ENCODE assay signal across 13 cellular contexts in genomic region chr9:98794802-98795201, GRCh38. TPM values are rescaled to one million over a fixed set of nuclear protein-coding genes. Genes with fewer than 3 reads are reported as not detected.
DNase-seq lines count a peak whose midpoint lies in the region; ATAC-seq, FAIRE-seq and TF ChIP-seq lines count a peak whose summit lies in the region.
"Had no signal": no experiment of that assay in that cellular context is flagged by ENCODE, and none has a peak within 500 bp of the region (broad histone marks: within the 10 kb centered on the region; RNA-seq: fewer than 3 reads in every experiment).

No MANE protein-coding gene starts in this region.

- peaks cover 2% of the 10 kb centered on the region; the same call in 1 of the 2 replicates for H3K36me3 ChIP-seq in H7 (replicated peaks; ENCODE audit: control insufficient read depth, insufficient read depth, low read length)

- CTCF ChIA-PET in A549 (lab: Yijun Ruan, JAX) = interaction anchor here (0.6 to 10.9 kb wide), 5 partner anchors 12 to 479 kb away, joined by 3 to 146 read pairs (median 7); partner anchors contain the start of gene GALNT12

- H3K27me3 Mint-ChIP-seq in activated naive CD8-positive, alpha-beta T cell treated with anti-CD3 and anti-CD28 coated beads for 36 hours = no peaks in the 10 kb centered on the region
- H3K27me3 Mint-ChIP-seq in memory B cell = no peaks in the 10 kb centered on the region

- TF ChIP-seq EP300 in A549 (IDR thresholded peaks at IDR 0.05) = no peak

- WGBS in A549 (ENCODE audit: missing lambda C conversion rate) = 92% methylated on average over 3 of the region's 3 CpGs

- ATAC-seq in A549 (no peak), memory B cell (ENCODE audit: low read depth) (no peak), GM21447 (IDR thresholded peaks at IDR 0.05; ENCODE audit: unreplicated experiment) (no peak)

- TF ChIP-seq RAD21 in A549 (conservative IDR thresholded peaks at IDR 0.05 in 1 of 2, IDR thresholded peaks at IDR 0.05 in 1 of 2) = no peak

- H3K4me1 Mint-ChIP-seq in activated naive CD8-positive, alpha-beta T cell treated with anti-CD3 and anti-CD28 coated beads for 36 hours = peaks cover 35% of the 10 kb centered on the region
- peaks cover 21% of the 10 kb centered on the region for H3K4me1 Mint-ChIP-seq in memory B cell

- no peak for TF ChIP-seq POLR2A in A549 (IDR thresholded peaks at IDR 0.05; ENCODE audit: low read length)

- FAIRE-seq in A549 (lab: Jason Lieb, UNC) = no peak
- FAIRE-seq: GM12891 had no signal

- H3K27ac ChIP-seq in A549 = no peak overlapping the region
- H3K27ac ChIP-seq: parathyroid adenoma had no signal

- H3K4me3 ChIP-seq in A549 (no peak overlapping the region), H7 (ENCODE audit: insufficient read depth, low read depth, low read length) (no peak overlapping the region)

- peaks cover 15% of the 10 kb centered on the region for H3K36me3 Mint-ChIP-seq in activated naive CD8-positive, alpha-beta T cell treated with anti-CD3 and anti-CD28 coated beads for 36 hours
- H3K36me3 Mint-ChIP-seq in memory B cell = no peaks in the 10 kb centered on the region

- peaks cover 24% of the 10 kb centered on the region for H3K4me1 ChIP-seq in A549

- H3K27me3 ChIP-seq in H7 (ENCODE audit: control insufficient read depth, insufficient read depth, low read length) = peaks cover 4% of the 10 kb centered on the region; the same call in 1 of the 2 replicates

- peak overlapping the region; percentile 81 for H3K4me3 Mint-ChIP-seq in activated naive CD8-positive, alpha-beta T cell treated with anti-CD3 and anti-CD28 coated beads for 36 hours
- peak overlapping the region; percentile 30 for H3K4me3 Mint-ChIP-seq in memory B cell

- DNase-seq in A549 (ENCODE audit: low read depth in 1 of 2, low spot score in 1 of 2) = no peak
- peak; percentile 7 for DNase-seq in H7
- DNase-seq in activated naive CD8-positive, alpha-beta T cell treated with anti-CD3 and anti-CD28 coated beads for 36 hours = no peak
- DNase-seq in memory B cell (ENCODE audit: low spot score in 2 of 2) = no peak
- DNase-seq in NCI-H510A (lab: John Stamatoyannopoulos, UW) = no peak
- DNase-seq in activated CD4-positive, CD25-positive, alpha-beta regulatory T cell treated with anti-CD3 and anti-CD28 coated beads, Interleukin-2, amount 50 U/mL, for 72 hours = no peak
- no peak for DNase-seq in midbrain (lab: John Stamatoyannopoulos, UW)
- DNase-seq: cortex of kidney, NCI-H345, SHP77 treated with DMSO at 0.1 percent for 48 hours had no signal

- peaks cover 16% of the 10 kb centered on the region for H3K9me3 ChIP-seq in A549

- POLR2A ChIA-PET in A549 (lab: Yijun Ruan, JAX) = no interaction called here

- H3K4me2 ChIP-seq in A549 = peak overlapping the region; percentile 90

- no peak overlapping the region for H3K27ac Mint-ChIP-seq in activated naive CD8-positive, alpha-beta T cell treated with anti-CD3 and anti-CD28 coated beads for 36 hours
- no peak overlapping the region for H3K27ac Mint-ChIP-seq in memory B cell

- H3K9me3 Mint-ChIP-seq in activated naive CD8-positive, alpha-beta T cell treated with anti-CD3 and anti-CD28 coated beads for 36 hours = peaks cover 12% of the 10 kb centered on the region
- H3K9me3 Mint-ChIP-seq in memory B cell = peaks cover 1% of the 10 kb centered on the region

- no peak for TF ChIP-seq CTCF in A549 (IDR thresholded peaks at IDR 0.05)

TF ChIP-seq in A549, 52 proteins besides CTCF, POLR2A, EP300 and RAD21:
- TF ChIP-seq, protein P1, sequence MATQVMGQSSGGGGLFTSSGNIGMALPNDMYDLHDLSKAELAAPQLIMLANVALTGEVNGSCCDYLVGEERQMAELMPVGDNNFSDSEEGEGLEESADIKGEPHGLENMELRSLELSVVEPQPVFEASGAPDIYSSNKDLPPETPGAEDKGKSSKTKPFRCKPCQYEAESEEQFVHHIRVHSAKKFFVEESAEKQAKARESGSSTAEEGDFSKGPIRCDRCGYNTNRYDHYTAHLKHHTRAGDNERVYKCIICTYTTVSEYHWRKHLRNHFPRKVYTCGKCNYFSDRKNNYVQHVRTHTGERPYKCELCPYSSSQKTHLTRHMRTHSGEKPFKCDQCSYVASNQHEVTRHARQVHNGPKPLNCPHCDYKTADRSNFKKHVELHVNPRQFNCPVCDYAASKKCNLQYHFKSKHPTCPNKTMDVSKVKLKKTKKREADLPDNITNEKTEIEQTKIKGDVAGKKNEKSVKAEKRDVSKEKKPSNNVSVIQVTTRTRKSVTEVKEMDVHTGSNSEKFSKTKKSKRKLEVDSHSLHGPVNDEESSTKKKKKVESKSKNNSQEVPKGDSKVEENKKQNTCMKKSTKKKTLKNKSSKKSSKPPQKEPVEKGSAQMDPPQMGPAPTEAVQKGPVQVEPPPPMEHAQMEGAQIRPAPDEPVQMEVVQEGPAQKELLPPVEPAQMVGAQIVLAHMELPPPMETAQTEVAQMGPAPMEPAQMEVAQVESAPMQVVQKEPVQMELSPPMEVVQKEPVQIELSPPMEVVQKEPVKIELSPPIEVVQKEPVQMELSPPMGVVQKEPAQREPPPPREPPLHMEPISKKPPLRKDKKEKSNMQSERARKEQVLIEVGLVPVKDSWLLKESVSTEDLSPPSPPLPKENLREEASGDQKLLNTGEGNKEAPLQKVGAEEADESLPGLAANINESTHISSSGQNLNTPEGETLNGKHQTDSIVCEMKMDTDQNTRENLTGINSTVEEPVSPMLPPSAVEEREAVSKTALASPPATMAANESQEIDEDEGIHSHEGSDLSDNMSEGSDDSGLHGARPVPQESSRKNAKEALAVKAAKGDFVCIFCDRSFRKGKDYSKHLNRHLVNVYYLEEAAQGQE (IDR thresholded peaks at IDR 0.05) = no peak
- TF ChIP-seq NR3C1 (IDR thresholded peaks at IDR 0.05) = no peak
- TF ChIP-seq, protein P2, sequence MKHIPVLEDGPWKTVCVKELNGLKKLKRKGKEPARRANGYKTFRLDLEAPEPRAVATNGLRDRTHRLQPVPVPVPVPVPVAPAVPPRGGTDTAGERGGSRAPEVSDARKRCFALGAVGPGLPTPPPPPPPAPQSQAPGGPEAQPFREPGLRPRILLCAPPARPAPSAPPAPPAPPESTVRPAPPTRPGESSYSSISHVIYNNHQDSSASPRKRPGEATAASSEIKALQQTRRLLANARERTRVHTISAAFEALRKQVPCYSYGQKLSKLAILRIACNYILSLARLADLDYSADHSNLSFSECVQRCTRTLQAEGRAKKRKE (CRISPR knock-in tag; IDR thresholded peaks at IDR 0.05; ENCODE audit: low read depth) = no peak
- TF ChIP-seq TFCP2L1 (CRISPR knock-in tag; IDR thresholded peaks at IDR 0.05) = no peak
- TF ChIP-seq ZFP36 (IDR thresholded peaks at IDR 0.05; ENCODE audit: borderline replicate concordance, partially characterized antibody) = no peak
- TF ChIP-seq ESRRA (IDR thresholded peaks at IDR 0.05; ENCODE audit: borderline replicate concordance, low read length) = no peak
- TF ChIP-seq, protein P3, sequence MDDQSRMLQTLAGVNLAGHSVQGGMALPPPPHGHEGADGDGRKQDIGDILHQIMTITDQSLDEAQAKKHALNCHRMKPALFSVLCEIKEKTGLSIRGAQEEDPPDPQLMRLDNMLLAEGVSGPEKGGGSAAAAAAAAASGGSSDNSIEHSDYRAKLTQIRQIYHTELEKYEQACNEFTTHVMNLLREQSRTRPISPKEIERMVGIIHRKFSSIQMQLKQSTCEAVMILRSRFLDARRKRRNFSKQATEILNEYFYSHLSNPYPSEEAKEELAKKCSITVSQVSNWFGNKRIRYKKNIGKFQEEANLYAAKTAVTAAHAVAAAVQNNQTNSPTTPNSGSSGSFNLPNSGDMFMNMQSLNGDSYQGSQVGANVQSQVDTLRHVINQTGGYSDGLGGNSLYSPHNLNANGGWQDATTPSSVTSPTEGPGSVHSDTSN (IDR thresholded peaks at IDR 0.05) = no peak
- TF ChIP-seq HOXB13 (CRISPR knock-in tag; IDR thresholded peaks at IDR 0.05; ENCODE audit: low read depth) = no peak
- TF ChIP-seq EHF (CRISPR knock-in tag; IDR thresholded peaks at IDR 0.05) = no peak
- no peak for TF ChIP-seq KDM5A (IDR thresholded peaks at IDR 0.05)
- no peak for TF ChIP-seq CHD2 (IDR thresholded peaks at IDR 0.05; ENCODE audit: low read length, partially characterized antibody)
- no peak for TF ChIP-seq NFE2L2 (conservative IDR thresholded peaks at IDR 0.05; ENCODE audit: low read length)
- TF ChIP-seq HOXB5 (CRISPR knock-in tag; IDR thresholded peaks at IDR 0.05) = no peak
- no peak for TF ChIP-seq ZNF302 (CRISPR knock-in tag; IDR thresholded peaks at IDR 0.05)
- TF ChIP-seq FOSL2 (IDR thresholded peaks at IDR 0.05) = no peak
- no peak for TF ChIP-seq FOSL2 (CRISPR knock-in tag; IDR thresholded peaks at IDR 0.05)
- TF ChIP-seq HEYL (CRISPR knock-in tag; IDR thresholded peaks at IDR 0.05) = no peak
- no peak for TF ChIP-seq CBX2 (IDR thresholded peaks at IDR 0.05; ENCODE audit: borderline replicate concordance, low read depth)

RNA-seq across cellular contexts. Expression of gene ANKS6, which starts 1.6 kb away (rescaled TPM):
- polyA plus RNA-seq in A549 (2011; rRNA removed) (15.2 and 17.7 TPM in 2 replicates), A549 (2017; fragmentation: RNase III; extraction: RNeasy Plus Mini Kit Qiagen cat#74134 plus additional on column Dnase treatment) (14.4 to 16.3 TPM (median 14.7 TPM) in 3 replicates)
- 38.5 and 39.6 TPM in 2 replicates for polyA plus RNA-seq in A549 (2012; cell fraction: cytosol; rRNA removed)
- polyA plus RNA-seq in A549 (2012; cell fraction: nucleus; rRNA removed) = 58.3 and 75.1 TPM in 2 replicates
- 15.6 and 21.6 TPM in 2 replicates for polyA minus RNA-seq in A549 (2011; rRNA and poly(A)+ RNA removed)
- total RNA-seq in H7 (2014; rRNA removed; shearing (Covaris generic)) = 51.0 and 55.8 TPM in 2 replicates
- 10 to 100 TPM; 17.9 to 21.8 TPM for total RNA-seq in activated naive CD8-positive, alpha-beta T cell treated with anti-CD3 and anti-CD28 coated beads for 36 hours

RNA-seq across cellular contexts. Expression of gene GALNT12, which starts 12.7 kb away (rescaled TPM):
- polyA plus RNA-seq in A549 (2011; rRNA removed) = 7.3 and 7.7 TPM in 2 replicates
- polyA plus RNA-seq in A549 (2012; cell fraction: cytosol; rRNA removed) = 1.9 and 2.2 TPM in 2 replicates
- 4.3 and 5.3 TPM in 2 replicates for polyA plus RNA-seq in A549 (2012; cell fraction: nucleus; rRNA removed)
- 2.6 to 3.2 TPM (median 3.0 TPM) in 3 replicates for polyA plus RNA-seq in A549 (2017; fragmentation: RNase III; extraction: RNeasy Plus Mini Kit Qiagen cat#74134 plus additional on column Dnase treatment)
- 3.3 and 3.4 TPM in 2 replicates for polyA minus RNA-seq in A549 (2011; rRNA and poly(A)+ RNA removed)
- total RNA-seq in H7 (2014; rRNA removed; shearing (Covaris generic)) = 10.6 and 11.4 TPM in 2 replicates
- 10 to 100 TPM in 1 of 2 experiments, 1 to 10 TPM in 1; 9.2 to 10.9 TPM for total RNA-seq in activated naive CD8-positive, alpha-beta T cell treated with anti-CD3 and anti-CD28 coated beads for 36 hours
